ENCODE assay signal across 21 cellular contexts in the genomic region with DNA sequence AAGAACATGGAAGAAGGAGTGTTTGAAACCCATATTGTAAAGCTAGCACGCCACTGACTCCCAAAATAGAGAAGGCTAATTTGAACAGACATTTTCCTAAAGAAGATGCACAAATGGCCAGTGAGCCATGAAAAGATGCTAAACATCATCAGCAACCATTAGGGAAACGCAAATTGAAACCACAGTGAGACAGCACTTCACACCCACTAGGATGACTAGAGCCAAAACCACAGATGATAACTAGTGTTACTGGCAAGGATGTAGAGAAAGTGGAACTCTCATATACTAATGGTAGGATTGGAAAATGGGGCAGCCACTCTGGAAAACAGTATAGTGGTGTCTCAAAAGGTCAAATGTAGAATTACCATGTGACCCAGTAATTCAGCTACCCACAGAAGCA.
"Had no signal": no experiment of that assay in that cellular context is flagged by ENCODE, and none has a peak within 500 bp of the region (broad histone marks: within the 10 kb centered on the region; RNA-seq: fewer than 3 reads in every experiment).

No MANE protein-coding gene starts in this region.

- H3K27me3 ChIP-seq: adrenal gland, cardiac muscle cell, right lobe of liver had no signal

- H2AFZ ChIP-seq: parathyroid adenoma had no signal

- ATAC-seq: activated CD4-positive, CD25-positive, alpha-beta regulatory T cell treated with anti-CD3 and anti-CD28 coated beads, Interleukin-2, amount 50 U/mL, for 24 hours; lower lobe of right lung; right lobe of liver; stimulated activated effector memory CD8-positive, alpha-beta T cell treated with anti-CD3 and anti-CD28 coated beads, Interleukin-12 subunit alpha, Interleukin-12 subunit beta, amount 100 ng/mL, for 72 hours had no signal

- DNase-seq: activated CD8-positive, alpha-beta memory T cell treated with anti-CD3 and anti-CD28 coated beads for 24 hours; activated CD8-positive, alpha-beta memory T cell treated with anti-CD3 and anti-CD28 coated beads, Interleukin-2, amount 50 U/mL, for 48 hours; activated effector memory CD4-positive, alpha-beta T cell treated with anti-CD3 and anti-CD28 coated beads, Interleukin-2, amount 50 U/mL, for 16 hours; activated T-cell treated with anti-CD3 and anti-CD28 coated beads, Interleukin-2, amount 50 U/mL, for 48 hours; adrenal gland; dermis blood vessel endothelial cell; foreskin melanocyte; glutamatergic neuron; hippocampal formation; islet precursor cell; lower lobe of right lung; natural killer cell; right lobe of liver; stimulated activated CD4-positive, alpha-beta T cell treated with anti-CD3 and anti-CD28 coated beads, Interleukin-4, amount 100 ng/mL, for 24 hours had no signal

- H3K27ac ChIP-seq: adrenal gland, cardiac muscle cell, lower lobe of right lung, neutrophil, parathyroid adenoma, right lobe of liver, thoracic aorta had no signal

- H3K4me1 ChIP-seq: adrenal gland, lower lobe of right lung, parathyroid adenoma had no signal

- H3K4me3 ChIP-seq: adrenal gland, cardiac muscle cell, lower lobe of right lung, right lobe of liver, thoracic aorta had no signal

- H3K36me3 ChIP-seq: adrenal gland, lower lobe of right lung, neutrophil, right lobe of liver, thoracic aorta had no signal

- H3K9me3 ChIP-seq: adrenal gland, lower lobe of right lung, neutrophil, right lobe of liver, thoracic aorta had no signal

- H3K9ac ChIP-seq: parathyroid adenoma had no signal

- FAIRE-seq: TTC549 had no signal

- H3K79me2 ChIP-seq: parathyroid adenoma had no signal
